Comparison of ENCODE assay signal across 8 cellular contexts in genomic region chr6:16760536-16761468, GRCh38. TPM values are rescaled to one million over a fixed set of nuclear protein-coding genes. Genes with fewer than 3 reads are reported as not detected.
DNase-seq lines count a peak whose midpoint lies in the region; ATAC-seq and TF ChIP-seq lines count a peak whose summit lies in the region.

Gene ATXN1 (minus strand): TSS chr6:16761460.

- intact Hi-C loops in naive thymus-derived CD4-positive, alpha-beta T cell (cut with micrococcal nuclease) = loop anchor here (1.0 to 10.0 kb wide), 27 partner anchors 8 to 1626 kb away; partner anchors contain the start of genes DTNBP1 (in 2 of the 2), KDM1B (in 2 of the 2), NUP153 (in 2 of the 2) and TPMT (in 2 of the 2)

- DNase-seq in NT2/D1 (ENCODE audit: low read depth, low spot score) = no peak
- peak; percentile 80 for DNase-seq in fibroblast of pulmonary artery (ENCODE audit: low read depth)
- DNase-seq in naive thymus-derived CD4-positive, alpha-beta T cell = peak; percentile 39 to 87 (median 66)
- DNase-seq in RKO (ENCODE audit: low spot score) = no peak

- peaks cover 32% of the 10 kb centered on the region for H3K4me1 Mint-ChIP-seq in activated T-helper 17 cell treated with anti-CD3 and anti-CD28 coated beads, Interleukin-2, amount 50 U/mL, for 72 hours
- peaks cover 20 to 60% (median 42%) of the 10 kb centered on the region in 7 donors for H3K4me1 Mint-ChIP-seq in naive thymus-derived CD4-positive, alpha-beta T cell

- H3K4me3 ChIP-seq in BLaER1 treated with 17β-estradiol and CSF1 and Interleukin-3, amounts not matched to agents 10 nM and 100 nM = peak within 1 kb of the TSS; percentile 75 to 94 (median 84)
- H3K4me3 ChIP-seq in NT2/D1 (ENCODE audit: insufficient read length, low read depth) (peak within 1 kb of the TSS; percentile 66), fibroblast of pulmonary artery (replicated peaks; ENCODE audit: low read depth, low read length) (peak within 1 kb of the TSS; percentile 91)
- H3K4me3 ChIP-seq in naive thymus-derived CD4-positive, alpha-beta T cell (ENCODE audit: low read length) = peak within 1 kb of the TSS; percentile 91

- peaks cover 0 to 28% (median 4%) of the 10 kb centered on the region in 11 experiments; a peak in 9 of 22 replicates for H4K20me1 ChIP-seq in BLaER1 treated with 17β-estradiol and CSF1 and Interleukin-3, amounts not matched to agents 10 nM and 100 nM

- H3K36me3 ChIP-seq in BLaER1 treated with 17β-estradiol and CSF1 and Interleukin-3, amounts not matched to agents 10 nM and 100 nM = peaks cover 0 to 7% (median 0%) of the 10 kb centered on the region in 11 experiments; a peak in 1 of 22 replicates
- no peaks in the 10 kb centered on the region for H3K36me3 ChIP-seq in NT2/D1 (ENCODE audit: insufficient read depth, insufficient read length, low read length)
- peaks cover 0 to 6% (median 0%) of the 10 kb centered on the region in 3 experiments for H3K36me3 ChIP-seq in naive thymus-derived CD4-positive, alpha-beta T cell (ENCODE audit: control insufficient read depth in 2 of 3, insufficient read depth in 3 of 3, low read length in 3 of 3)

- peaks cover 0 to 18% (median 0%) of the 10 kb centered on the region in 11 experiments; a peak in 6 of 22 replicates for H3K27me3 ChIP-seq in BLaER1 treated with 17β-estradiol and CSF1 and Interleukin-3, amounts not matched to agents 10 nM and 100 nM
- peaks cover 3% of the 10 kb centered on the region for H3K27me3 ChIP-seq in NT2/D1 (ENCODE audit: insufficient read depth, insufficient read length)
- no peaks in the 10 kb centered on the region for H3K27me3 ChIP-seq in naive thymus-derived CD4-positive, alpha-beta T cell (ENCODE audit: control insufficient read depth in 2 of 2, insufficient read depth in 2 of 2, low read length in 2 of 2)

- peak within 1 kb of the TSS; percentile 96 for H3K4me3 Mint-ChIP-seq in activated T-helper 17 cell treated with anti-CD3 and anti-CD28 coated beads, Interleukin-2, amount 50 U/mL, for 72 hours
- peak within 1 kb of the TSS; percentile 93 to 100 (median 98) for H3K4me3 Mint-ChIP-seq in naive thymus-derived CD4-positive, alpha-beta T cell

- no peaks in the 10 kb centered on the region for H3K9me3 ChIP-seq in BLaER1 treated with 17β-estradiol and CSF1 and Interleukin-3, amounts not matched to agents 10 nM and 100 nM (replicated peaks in 1 of 11)
- no peaks in the 10 kb centered on the region for H3K9me3 ChIP-seq in NT2/D1 (ENCODE audit: insufficient read depth, low read length)
- no peaks in the 10 kb centered on the region for H3K9me3 ChIP-seq in naive thymus-derived CD4-positive, alpha-beta T cell (ENCODE audit: control insufficient read depth in 2 of 3, low read length in 3 of 3)

- H3K36me3 Mint-ChIP-seq in activated T-helper 17 cell treated with anti-CD3 and anti-CD28 coated beads, Interleukin-2, amount 50 U/mL, for 72 hours (ENCODE audit: low read depth) = peaks cover 63% of the 10 kb centered on the region
- H3K36me3 Mint-ChIP-seq in naive thymus-derived CD4-positive, alpha-beta T cell = peaks cover 0 to 13% (median 0%) of the 10 kb centered on the region in 5 donors

- H3K27me3 Mint-ChIP-seq in activated T-helper 17 cell treated with anti-CD3 and anti-CD28 coated beads, Interleukin-2, amount 50 U/mL, for 72 hours = no peaks in the 10 kb centered on the region
- H3K27me3 Mint-ChIP-seq in naive thymus-derived CD4-positive, alpha-beta T cell = peaks cover 0 to 4% (median 0%) of the 10 kb centered on the region in 5 donors

- CTCF ChIA-PET in naive thymus-derived CD4-positive, alpha-beta T cell (lab: Charles Lee) = interaction anchor here (0.7 to 2.8 kb wide), 3 partner anchors 11 to 438 kb away, joined by 3 to 18 read pairs (median 3); no protein-coding TSS in a partner anchor

- peak within 1 kb of the TSS; percentile 97 for H3K27ac Mint-ChIP-seq in activated T-helper 17 cell treated with anti-CD3 and anti-CD28 coated beads, Interleukin-2, amount 50 U/mL, for 72 hours
- peak within 1 kb of the TSS; percentile 95 to 100 (median 97) for H3K27ac Mint-ChIP-seq in naive thymus-derived CD4-positive, alpha-beta T cell

- H3K9me3 Mint-ChIP-seq in activated T-helper 17 cell treated with anti-CD3 and anti-CD28 coated beads, Interleukin-2, amount 50 U/mL, for 72 hours = no peaks in the 10 kb centered on the region
- H3K9me3 Mint-ChIP-seq in naive thymus-derived CD4-positive, alpha-beta T cell = peaks cover 0 to 5% (median 0%) of the 10 kb centered on the region in 11 donors

- peak; percentile 1 for ATAC-seq in GM21576 (IDR thresholded peaks at IDR 0.05; ENCODE audit: unreplicated experiment)
- ATAC-seq in activated T-helper 17 cell treated with anti-CD3 and anti-CD28 coated beads, Interleukin-2, amount 50 U/mL, for 72 hours (replicated peaks) = no peak
- ATAC-seq in naive thymus-derived CD4-positive, alpha-beta T cell = no peak

- peak within 1 kb of the TSS; percentile 85 to 98 (median 89) for H3K27ac ChIP-seq in BLaER1 treated with 17β-estradiol and CSF1 and Interleukin-3, amounts not matched to agents 10 nM and 100 nM
- H3K27ac ChIP-seq in naive thymus-derived CD4-positive, alpha-beta T cell (ENCODE audit: low read depth, low read length) = peak within 1 kb of the TSS; percentile 95
- H3K27ac ChIP-seq in temporal lobe (ENCODE audit: low read depth, low read length) = peak within 1 kb of the TSS; percentile 95

- peak within 1 kb of the TSS; percentile 80 to 99 (median 90) for H3K9ac ChIP-seq in BLaER1 treated with 17β-estradiol and CSF1 and Interleukin-3, amounts not matched to agents 10 nM and 100 nM
- peak within 1 kb of the TSS; percentile 80 for H3K9ac ChIP-seq in NT2/D1 (ENCODE audit: insufficient read length, low read depth)

- peak within 1 kb of the TSS; percentile 94 to 100 (median 98) for H3K4me2 ChIP-seq in BLaER1 treated with 17β-estradiol and CSF1 and Interleukin-3, amounts not matched to agents 10 nM and 100 nM

- TF ChIP-seq CTCF in fibroblast of pulmonary artery (IDR thresholded peaks at IDR 0.05; ENCODE audit: low read length, missing control alignments) = no peak

- POLR2A ChIA-PET in naive thymus-derived CD4-positive, alpha-beta T cell (lab: Charles Lee) = interaction anchor here (0.6 to 2.2 kb wide), 4 partner anchors 10 to 441 kb away, joined by 3 to 15 read pairs (median 5); no protein-coding TSS in a partner anchor

- peaks cover 33 to 42% (median 36%) of the 10 kb centered on the region in 10 experiments for H3K4me1 ChIP-seq in BLaER1 treated with 17β-estradiol and CSF1 and Interleukin-3, amounts not matched to agents 10 nM and 100 nM
- H3K4me1 ChIP-seq in NT2/D1 (ENCODE audit: insufficient read depth, insufficient read length) = no peaks in the 10 kb centered on the region
- H3K4me1 ChIP-seq in naive thymus-derived CD4-positive, alpha-beta T cell (ENCODE audit: control insufficient read depth in 2 of 2, insufficient read depth in 2 of 2, low read length in 2 of 2) = peaks cover 7 to 32% of the 10 kb centered on the region in 2 donors

RNA-seq across cellular contexts. Expression of gene ATXN1, which starts in this region (rescaled TPM):
- total RNA-seq in activated T-helper 17 cell treated with anti-CD3 and anti-CD28 coated beads, Interleukin-2, amount 50 U/mL, for 72 hours = 100 to 1,000 TPM in 1 of 2 donors, 10 to 100 TPM in 1; 41.0 to 115 TPM
- 10 to 100 TPM; 32.2 to 82.7 (median 47.4) TPM for total RNA-seq in naive thymus-derived CD4-positive, alpha-beta T cell
- polyA plus RNA-seq in naive thymus-derived CD4-positive, alpha-beta T cell = 1 to 10 TPM; 1.5 to 3.0 TPM
- 52.4 TPM for total RNA-seq in temporal lobe

Comparison
In these comparisons a context has a peak if more than half of its experiments do, and no peak if none do; other contexts are left out.
1. DNase-seq: peak in fibroblast of pulmonary artery (single experiment) and naive thymus-derived CD4-positive, alpha-beta T cell (9 of 9); none in NT2/D1 (single experiment) and RKO (single experiment).
2. Peak in every context shown above with its lines, with median percentiles within 50 percentile points of each other: H3K27ac ChIP-seq and H3K4me3 ChIP-seq.